21 cellular contexts compared by ENCODE assay signal in genomic region chr15:100573526-100573925, GRCh38. TPM values are rescaled to one million over a fixed set of nuclear protein-coding genes. Genes with fewer than 3 reads are reported as not detected.
"Had no signal": no experiment of that assay in that cellular context is flagged by ENCODE, and none has a peak within 500 bp of the region (broad histone marks: within the 10 kb centered on the region; RNA-seq: fewer than 3 reads in every experiment).

No MANE protein-coding gene starts in this region.

- H3K4me1 Mint-ChIP-seq: mesothelial cell of epicardium, nephron progenitor cell had no signal

- H3K36me3 ChIP-seq: SJSA1 had no signal

- H3K27ac Mint-ChIP-seq: activated B cell treated with CpG ODN at 0.5 μM for 24 hours; mesothelial cell of epicardium; nephron progenitor cell; stimulated activated memory B cell treated with anti-CD40 and anti-IgM and Interleukin-4, amounts not matched to agents 10 μg/mL and 1 μg/mL and 100 μg/mL, for 72 hours had no signal

- H3K4me3 Mint-ChIP-seq: activated B cell treated with CpG ODN at 0.5 μM for 24 hours; effector memory CD8-positive, alpha-beta T cell; mesothelial cell of epicardium; nephron progenitor cell; stimulated activated memory B cell treated with anti-CD40 and anti-IgM and Interleukin-4, amounts not matched to agents 10 μg/mL and 1 μg/mL and 100 μg/mL, for 72 hours had no signal

- H3K9me3 ChIP-seq: esophagus squamous epithelium, heart right ventricle, left lung, sigmoid colon, SJSA1 had no signal

- H3K27me3 Mint-ChIP-seq: activated B cell treated with CpG ODN at 0.5 μM for 24 hours; effector memory CD8-positive, alpha-beta T cell; stimulated activated memory B cell treated with anti-CD40 and anti-IgM and Interleukin-4, amounts not matched to agents 10 μg/mL and 1 μg/mL and 100 μg/mL, for 72 hours had no signal

- H3K27ac ChIP-seq: esophagus squamous epithelium, heart right ventricle, left lung, sigmoid colon, SJSA1 had no signal

- H3K4me1 ChIP-seq: sigmoid colon, SJSA1 had no signal

- H3K27me3 ChIP-seq: esophagus squamous epithelium, heart right ventricle, left lung, sigmoid colon, SJSA1 had no signal

- H3K9me3 Mint-ChIP-seq: activated B cell treated with CpG ODN at 0.5 μM for 24 hours; effector memory CD8-positive, alpha-beta T cell; mesothelial cell of epicardium; stimulated activated memory B cell treated with anti-CD40 and anti-IgM and Interleukin-4, amounts not matched to agents 10 μg/mL and 1 μg/mL and 100 μg/mL, for 72 hours had no signal

- ATAC-seq: effector memory CD8-positive, alpha-beta T cell; heart right ventricle; left lung; stimulated activated memory B cell treated with anti-CD40 and anti-IgM and Interleukin-4, amounts not matched to agents 10 μg/mL and 1 μg/mL and 100 μg/mL, for 72 hours had no signal

- H3K4me3 ChIP-seq: esophagus squamous epithelium, heart right ventricle, left lung, sigmoid colon, SJSA1 had no signal

- DNase-seq: activated B cell treated with CpG ODN at 0.5 μM for 24 hours; activated CD4-positive, alpha-beta T cell treated with anti-CD3 and anti-CD28 coated beads, Interleukin-2, amount 50 U/mL, for 4 hours; activated gamma-delta T cell treated with Interleukin-2 at 50 U/mL for 16 hours; activated T-cell treated with anti-CD3 and anti-CD28 coated beads, Interleukin-2, amount 50 U/mL, for 48 hours; amniotic stem cell; effector memory CD8-positive, alpha-beta T cell; esophagus squamous epithelium; heart right ventricle; left lung; nephron progenitor cell; occipital lobe; sigmoid colon; stimulated activated CD4-positive, alpha-beta T cell treated with anti-CD3 and anti-CD28 coated beads, Interleukin-4, amount 100 ng/mL, for 4 hours; T-helper 9 cell had no signal

RNA-seq across cellular contexts. Expression of gene CERS3, which starts 44.8 kb away (rescaled TPM):
- total RNA-seq: dermis microvascular lymphatic vessel endothelial cell, heart right ventricle, kidney epithelial cell, left lung, lung microvascular endothelial cell, renal cortical epithelial cell, SJSA1 had no signal
